26 cellular contexts compared by ENCODE assay signal in the genomic region with DNA sequence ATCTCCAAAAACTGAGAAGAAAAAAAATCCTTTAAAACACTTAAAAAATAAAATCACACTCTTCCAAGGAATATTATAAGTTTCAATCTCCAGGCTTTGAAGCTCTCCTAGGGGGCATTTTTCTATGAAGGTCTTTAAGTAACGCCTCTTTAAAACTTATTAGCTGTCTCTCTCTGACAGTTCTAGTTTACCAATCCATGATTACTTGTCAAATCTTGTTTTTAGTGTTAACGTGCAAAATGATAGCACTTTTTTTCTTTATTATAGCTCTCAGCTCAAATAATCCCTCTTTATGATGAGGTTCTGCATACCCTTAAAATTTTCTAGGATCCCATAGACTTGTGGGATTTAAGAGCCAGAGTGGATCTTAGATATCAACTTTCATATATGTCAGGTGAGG.
"Had no signal": no experiment of that assay in that cellular context is flagged by ENCODE, and none has a peak within 500 bp of the region (broad histone marks: within the 10 kb centered on the region; RNA-seq: fewer than 3 reads in every experiment).

No MANE protein-coding gene starts in this region.

- H3K4me1 ChIP-seq: stomach, suprapubic skin, testis, thyroid gland, tibial artery, tibial nerve, transverse colon, upper lobe of left lung, upper lobe of right lung, uterus, vagina had no signal

- H3K27ac ChIP-seq: stomach, suprapubic skin, testis, thoracic aorta, thyroid gland, tibial artery, tibial nerve, transverse colon, upper lobe of left lung, upper lobe of right lung, uterus, vagina had no signal

- H3K27me3 ChIP-seq: stomach, testis, thyroid gland, tibial artery, tibial nerve, transverse colon, upper lobe of left lung, upper lobe of right lung, uterus, vagina had no signal

- H3K36me3 ChIP-seq: stomach, suprapubic skin, thoracic aorta, thyroid gland, tibial artery, tibial nerve, transverse colon, upper lobe of left lung, upper lobe of right lung, uterus, vagina had no signal

- FAIRE-seq: urothelium cell line had no signal

- ATAC-seq: stimulated activated effector memory CD8-positive, alpha-beta T cell treated with anti-CD3 and anti-CD28 coated beads, Interleukin-12 subunit alpha, Interleukin-12 subunit beta, amount 100 ng/mL, for 72 hours; stimulated activated memory B cell treated with anti-CD40 and anti-IgM and Interleukin-4, amounts not matched to agents 10 μg/mL and 1 μg/mL and 100 μg/mL, for 72 hours; stimulated activated naive B cell treated with anti-CD40 and anti-IgM and Interleukin-4, amounts not matched to agents 10 μg/mL and 1 μg/mL and 100 μg/mL, for 72 hours; stimulated activated naive CD8-positive, alpha-beta T cell treated with anti-CD3 and anti-CD28 coated beads, Interleukin-15, amount 100 ng/mL, for 72 hours; stimulated activated naive CD8-positive, alpha-beta T cell treated with anti-CD3 and anti-CD28 coated beads, Interleukin-15, Interleukin-2, amounts not matched to agents 100 U/mL and 50 U/mL, for 24 hours; upper lobe of right lung had no signal

- H3K9me3 ChIP-seq: stomach, suprapubic skin, testis, thoracic aorta, thyroid gland, tibial artery, tibial nerve, transverse colon, upper lobe of left lung, upper lobe of right lung, uterus, vagina had no signal

- DNase-seq: stimulated activated CD4-positive, alpha-beta T cell treated with anti-CD3 and anti-CD28 coated beads, Interleukin-2, amount 100 ng/mL, for 48 hours; stimulated activated CD4-positive, alpha-beta T cell treated with anti-CD3 and anti-CD28 coated beads, Interleukin-4, amount 100 ng/mL, for 1 hour; stimulated activated CD4-positive, alpha-beta T cell treated with anti-CD3 and anti-CD28 coated beads, Interleukin-4, amount 100 ng/mL, for 24 hours; stimulated activated CD4-positive, alpha-beta T cell treated with anti-CD3 and anti-CD28 coated beads, Interleukin-4, amount 100 ng/mL, for 4 hours; stimulated activated CD8-positive, alpha-beta memory T cell treated with anti-CD3 and anti-CD28 coated beads, Interleukin-4, amount 100 ng/mL, for 48 hours; stimulated activated naive B cell treated with anti-CD40 and anti-IgM and Interleukin-4, amounts not matched to agents 10 μg/mL and 1 μg/mL and 100 μg/mL, for 72 hours; stimulated activated naive CD4-positive, alpha-beta T cell; stimulated activated naive CD4-positive, alpha-beta T cell treated with Interleukin-2 at 50 U/mL for 16 hours; stimulated activated naive CD8-positive, alpha-beta T cell treated with anti-CD3 and anti-CD28 coated beads, Interleukin-15, amount 100 ng/mL, for 72 hours; stimulated activated naive CD8-positive, alpha-beta T cell treated with anti-CD3 and anti-CD28 coated beads, Interleukin-15, Interleukin-2, amounts not matched to agents 100 U/mL and 50 U/mL, for 24 hours; stomach; testis; thyroid gland; tibial artery; transverse colon; trophoblast cell; upper lobe of left lung; upper lobe of right lung; uterus had no signal

- H3K4me3 ChIP-seq: stomach, suprapubic skin, testis, thoracic aorta, thyroid gland, tibial artery, tibial nerve, transverse colon, upper lobe of left lung, upper lobe of right lung, uterus, vagina had no signal
